Comparison of ENCODE assay signal across 30 cellular contexts in the genomic region with DNA sequence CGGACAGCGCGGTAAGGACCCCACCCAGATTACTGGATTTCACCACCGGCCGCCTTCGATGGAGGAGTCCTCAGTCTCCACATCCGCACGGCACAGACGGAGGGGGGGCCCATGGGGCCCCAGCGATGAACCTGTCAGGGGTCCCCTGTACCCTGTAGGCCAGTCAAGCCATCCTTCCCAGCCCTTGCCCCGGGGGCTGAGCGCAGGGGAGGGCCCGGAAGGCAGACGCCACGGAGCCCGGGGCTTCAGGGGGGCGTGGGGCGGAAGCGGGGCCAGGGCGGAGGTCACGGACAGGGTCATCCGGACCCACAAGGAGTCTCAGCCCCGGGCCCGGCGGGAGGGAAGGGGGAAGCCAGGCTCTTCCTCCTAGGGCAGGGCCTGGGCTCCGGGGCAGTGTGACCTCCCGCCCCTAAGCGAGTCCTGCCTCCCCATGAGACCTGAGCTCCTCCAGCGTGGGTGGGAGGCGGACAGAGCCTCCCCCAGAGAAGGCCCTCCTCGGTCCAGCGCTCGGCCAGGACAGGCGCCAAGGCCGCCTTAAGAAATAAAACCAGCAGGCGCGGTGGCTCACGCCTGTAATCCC. TPM values are rescaled to one million over a fixed set of nuclear protein-coding genes. Genes with fewer than 3 reads are reported as not detected.
"Had no signal": no experiment of that assay in that cellular context is flagged by ENCODE, and none has a peak within 500 bp of the region (broad histone marks: within the 10 kb centered on the region; RNA-seq: fewer than 3 reads in every experiment).

No MANE protein-coding gene starts in this region.

- H3K4me1 ChIP-seq: SJCRH30 had no signal

- H3K27ac ChIP-seq: SJCRH30, SK-N-MC had no signal

- DNase-seq: activated CD4-positive, alpha-beta T cell treated with anti-CD3 and anti-CD28 coated beads, Interleukin-2, amount 10 ng/mL, durations not matched to agents 24 days and 14 days; activated CD4-positive, alpha-beta T cell treated with anti-CD3 and anti-CD28 coated beads, Interleukin-2, amount 50 U/mL, for 4 hours; activated CD8-positive, alpha-beta T cell treated with anti-CD3 and anti-CD28 coated beads for 36 hours; activated gamma-delta T cell; activated naive CD4-positive, alpha-beta T cell treated with Interleukin-2 at 50 U/mL for 16 hours; activated naive CD8-positive, alpha-beta T cell treated with anti-CD3 and anti-CD28 coated beads, Interleukin-2, amount 10 ng/mL, durations not matched to agents 7 days and 5 days; activated T-cell treated with anti-CD3 and anti-CD28 coated beads, Interleukin-2, amount 50 U/mL, for 24 hours; caudate nucleus; cerebellar nuclear complex; Karpas-422; NCI-H1105; NCI-H1417 treated with DMSO at 0.1 percent for 48 hours; NCI-H187 treated with DMSO at 0.1 percent for 48 hours; NCI-H2081; NCI-H2171 treated with DMSO at 0.1 percent for 48 hours; NCI-H226; NCI-H524 treated with DMSO at 0.1 percent for 48 hours; SHP77; SJCRH30 had no signal

- H3K36me3 ChIP-seq: SJCRH30 had no signal

- H3K27ac Mint-ChIP-seq: activated CD4-positive, alpha-beta T cell treated with anti-CD3 and anti-CD28 coated beads, Interleukin-2, amount 10 ng/mL, durations not matched to agents 24 days and 14 days; activated CD8-positive, alpha-beta T cell treated with anti-CD3 and anti-CD28 coated beads for 36 hours; activated naive CD4-positive, alpha-beta T cell treated with anti-CD3 and anti-CD28 coated beads, Interleukin-2, amount 50 U/mL, for 24 hours; activated naive CD8-positive, alpha-beta T cell treated with anti-CD3 and anti-CD28 coated beads, Interleukin-2, amount 10 ng/mL, durations not matched to agents 7 days and 5 days; activated T-cell treated with anti-CD3 and anti-CD28 coated beads, Interleukin-2, amount 50 U/mL, for 24 hours; activated T-helper 2 cell treated with anti-CD3 and anti-CD28 coated beads, Interferon-gamma antibody, Interleukin-2, Interleukin-4, amounts not matched to agents 10 μg/mL and 5 μg/mL and 100 μg/mL, durations not matched to agents 14 hours and 24 hours and 36 hours; brain; T-helper 1 cell treated with Interleukin-12 subunit alpha and Interleukin-12 subunit beta and Interleukin-4 antibody, amounts not matched to agents 30 μg/mL and 1 μg/mL, for 36 hours; T-helper 2 cell treated with Interferon-gamma antibody and Interleukin-4, amounts not matched to agents 5 μg/mL and 100 μg/mL, for 36 hours had no signal

- H3K4me3 ChIP-seq: SJCRH30, SK-N-MC had no signal

- ATAC-seq: activated CD8-positive, alpha-beta T cell treated with anti-CD3 and anti-CD28 coated beads for 36 hours; Panc1 had no signal

- H3K4me3 Mint-ChIP-seq: activated CD4-positive, alpha-beta T cell treated with anti-CD3 and anti-CD28 coated beads, Interleukin-2, amount 10 ng/mL, durations not matched to agents 24 days and 14 days; activated CD8-positive, alpha-beta T cell treated with anti-CD3 and anti-CD28 coated beads for 36 hours; activated naive CD4-positive, alpha-beta T cell treated with anti-CD3 and anti-CD28 coated beads, Interleukin-2, amount 50 U/mL, for 24 hours; activated naive CD8-positive, alpha-beta T cell treated with anti-CD3 and anti-CD28 coated beads, Interleukin-2, amount 10 ng/mL, durations not matched to agents 7 days and 5 days; activated T-cell treated with anti-CD3 and anti-CD28 coated beads, Interleukin-2, amount 50 U/mL, for 24 hours; brain; T-helper 1 cell treated with Interleukin-12 subunit alpha and Interleukin-12 subunit beta and Interleukin-4 antibody, amounts not matched to agents 30 μg/mL and 1 μg/mL, for 36 hours; T-helper 2 cell treated with Interferon-gamma antibody and Interleukin-4, amounts not matched to agents 5 μg/mL and 100 μg/mL, for 36 hours had no signal

- H3K9me3 Mint-ChIP-seq: activated CD4-positive, alpha-beta T cell treated with anti-CD3 and anti-CD28 coated beads, Interleukin-2, amount 10 ng/mL, durations not matched to agents 24 days and 14 days; activated CD8-positive, alpha-beta T cell treated with anti-CD3 and anti-CD28 coated beads for 36 hours; activated naive CD4-positive, alpha-beta T cell treated with anti-CD3 and anti-CD28 coated beads, Interleukin-2, amount 50 U/mL, for 24 hours; activated naive CD8-positive, alpha-beta T cell treated with anti-CD3 and anti-CD28 coated beads, Interleukin-2, amount 10 ng/mL, durations not matched to agents 7 days and 5 days; activated T-cell treated with anti-CD3 and anti-CD28 coated beads, Interleukin-2, amount 50 U/mL, for 24 hours; activated T-helper 2 cell treated with anti-CD3 and anti-CD28 coated beads, Interferon-gamma antibody, Interleukin-2, Interleukin-4, amounts not matched to agents 10 μg/mL and 5 μg/mL and 100 μg/mL, durations not matched to agents 14 hours and 24 hours and 36 hours; T-helper 1 cell treated with Interleukin-12 subunit alpha and Interleukin-12 subunit beta and Interleukin-4 antibody, amounts not matched to agents 30 μg/mL and 1 μg/mL, for 36 hours; T-helper 2 cell treated with Interferon-gamma antibody and Interleukin-4, amounts not matched to agents 5 μg/mL and 100 μg/mL, for 36 hours had no signal

- H3K9me3 ChIP-seq: SJCRH30 had no signal

- H3K27me3 ChIP-seq: SJCRH30 had no signal

- H3K27me3 Mint-ChIP-seq: brain had no signal

- H3K36me3 Mint-ChIP-seq: activated naive CD4-positive, alpha-beta T cell treated with anti-CD3 and anti-CD28 coated beads, Interleukin-2, amount 50 U/mL, for 24 hours; activated naive CD8-positive, alpha-beta T cell treated with anti-CD3 and anti-CD28 coated beads, Interleukin-2, amount 10 ng/mL, durations not matched to agents 7 days and 5 days had no signal

RNA-seq across cellular contexts. Expression of a gene that starts 53.1 kb away (rescaled TPM):
- total RNA-seq: activated CD8-positive, alpha-beta T cell treated with anti-CD3 and anti-CD28 coated beads for 36 hours; activated naive CD8-positive, alpha-beta T cell treated with anti-CD3 and anti-CD28 coated beads, Interleukin-2, amount 10 ng/mL, durations not matched to agents 7 days and 5 days; activated T-helper 2 cell treated with anti-CD3 and anti-CD28 coated beads, Interferon-gamma antibody, Interleukin-2, Interleukin-4, amounts not matched to agents 10 μg/mL and 5 μg/mL and 100 μg/mL, durations not matched to agents 14 hours and 24 hours and 36 hours; bronchial epithelial cell; MCF 10A; NCI-H460; RPMI7951; SJCRH30 had no signal
